In the genomic region with DNA sequence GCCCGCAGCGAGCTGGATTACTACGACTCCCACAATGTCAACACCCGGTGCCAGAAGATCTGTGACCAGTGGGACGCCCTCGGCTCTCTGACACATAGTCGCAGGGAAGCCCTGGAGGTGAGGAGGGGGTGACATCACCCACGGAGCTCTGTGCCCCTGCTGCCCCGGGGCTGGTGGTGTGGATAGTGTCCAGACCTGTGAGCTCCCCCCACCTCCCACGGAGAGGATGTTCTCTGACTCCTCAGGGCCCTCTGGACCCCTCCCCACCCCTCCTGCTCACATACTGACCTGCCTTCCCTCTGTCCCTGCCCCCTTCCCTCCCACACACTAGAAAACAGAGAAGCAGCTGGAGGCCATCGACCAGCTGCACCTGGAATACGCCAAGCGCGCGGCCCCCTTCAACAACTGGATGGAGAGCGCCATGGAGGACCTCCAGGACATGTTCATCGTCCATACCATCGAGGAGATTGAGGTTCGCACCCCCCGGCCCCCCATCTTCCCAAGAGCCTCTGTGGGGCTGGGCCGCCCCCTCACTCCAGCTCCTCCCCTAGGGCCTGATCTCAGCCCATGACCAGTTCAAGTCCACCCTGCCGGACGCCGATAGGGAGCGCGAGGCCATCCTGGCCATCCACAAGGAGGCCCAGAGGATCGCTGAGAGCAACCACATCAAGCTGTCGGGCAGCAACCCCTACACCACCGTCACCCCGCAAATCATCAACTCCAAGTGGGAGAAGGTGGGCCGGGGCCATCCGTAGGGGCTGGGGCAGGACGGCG, we compare ENCODE assay signal across 24 cellular contexts. TPM values are rescaled to one million over a fixed set of nuclear protein-coding genes. Genes with fewer than 3 reads are reported as not detected.
DNase-seq lines count a peak whose midpoint lies in the region; ATAC-seq, FAIRE-seq and TF ChIP-seq lines count a peak whose summit lies in the region.
"Had no signal": no experiment of that assay in that cellular context is flagged by ENCODE, and none has a peak within 500 bp of the region (broad histone marks: within the 10 kb centered on the region; RNA-seq: fewer than 3 reads in every experiment).

No MANE protein-coding gene starts in this region.

- H3K27me3 ChIP-seq in thoracic aorta (replicated peaks; ENCODE audit: insufficient read depth) = no peaks in the 10 kb centered on the region
- H3K27me3 ChIP-seq: BE2C, suprapubic skin had no signal

- CTCF ChIA-PET in RWPE1 (lab: Yijun Ruan, JAX) = interaction anchor here (0.9 kb wide), 1 partner anchor 114 kb away, joined by 3 read pairs; no protein-coding TSS in a partner anchor

- H3K27me3 Mint-ChIP-seq in nephron (ENCODE audit: low read depth) = no peaks in the 10 kb centered on the region
- H3K27me3 Mint-ChIP-seq: activated CD4-positive, alpha-beta T cell treated with anti-CD3 and anti-CD28 coated beads, Interleukin-2, amount 10 ng/mL, durations not matched to agents 24 days and 14 days; dendritic cell treated with granulocyte-macrophage colony-stimulating factor and Interleukin-4, amounts not matched to agents 40 ng/mL and 50 ng/mL, for 4 days had no signal

- no peaks in the 10 kb centered on the region for H3K9me3 ChIP-seq in thoracic aorta
- H3K9me3 ChIP-seq: BE2C, suprapubic skin had no signal

- H3K4me3 Mint-ChIP-seq in nephron = no peak overlapping the region
- H3K4me3 Mint-ChIP-seq: activated CD4-positive, alpha-beta T cell treated with anti-CD3 and anti-CD28 coated beads, Interleukin-2, amount 10 ng/mL, durations not matched to agents 24 days and 14 days; dendritic cell treated with granulocyte-macrophage colony-stimulating factor and Interleukin-4, amounts not matched to agents 40 ng/mL and 50 ng/mL, for 4 days; mesothelial cell of epicardium had no signal

- H3K27ac ChIP-seq in RWPE1 (peak overlapping the region; percentile 84), cingulate gyrus (ENCODE audit: low read depth, low read length) (peak overlapping the region; percentile 99), thoracic aorta (peak overlapping the region; percentile 84 to 93)
- H3K27ac ChIP-seq: suprapubic skin had no signal

- H3K27ac Mint-ChIP-seq in nephron = peak overlapping the region in 2 of 3 experiments; percentile 13 to 78
- H3K27ac Mint-ChIP-seq: activated CD4-positive, alpha-beta T cell treated with anti-CD3 and anti-CD28 coated beads, Interleukin-2, amount 10 ng/mL, durations not matched to agents 24 days and 14 days; dendritic cell treated with granulocyte-macrophage colony-stimulating factor and Interleukin-4, amounts not matched to agents 40 ng/mL and 50 ng/mL, for 4 days; mesothelial cell of epicardium had no signal

- peaks cover 95% of the 10 kb centered on the region for H3K36me3 ChIP-seq in thoracic aorta

- H3K9me3 Mint-ChIP-seq in nephron = no peaks in the 10 kb centered on the region
- H3K9me3 Mint-ChIP-seq: activated CD4-positive, alpha-beta T cell treated with anti-CD3 and anti-CD28 coated beads, Interleukin-2, amount 10 ng/mL, durations not matched to agents 24 days and 14 days; dendritic cell treated with granulocyte-macrophage colony-stimulating factor and Interleukin-4, amounts not matched to agents 40 ng/mL and 50 ng/mL, for 4 days; mesothelial cell of epicardium had no signal

- no peak for FAIRE-seq in GM19239 (lab: Jason Lieb, UNC)
- FAIRE-seq: D721Med, G401.6, GM12891, keratinocyte had no signal

- peaks cover 15% of the 10 kb centered on the region for H3K4me1 Mint-ChIP-seq in nephron

- ATAC-seq in thoracic aorta (ENCODE audit: insufficient number of reproducible peaks, low FRiP score, low read depth) (no peak), GM18870 (IDR thresholded peaks at IDR 0.05; ENCODE audit: unreplicated experiment) (no peak), GM21576 (IDR thresholded peaks at IDR 0.05; ENCODE audit: unreplicated experiment) (no peak), HG03280 (IDR thresholded peaks at IDR 0.05; ENCODE audit: unreplicated experiment) (no peak)
- ATAC-seq: esophagus mucosa had no signal

- H3K36me3 Mint-ChIP-seq in nephron (ENCODE audit: low read depth) = peaks cover 37% of the 10 kb centered on the region

- peaks cover 21 to 51% of the 10 kb centered on the region in 2 donors for H3K4me1 ChIP-seq in thoracic aorta (ENCODE audit: control insufficient read depth in 1 of 2, low read depth in 2 of 2)
- H3K4me1 ChIP-seq: BE2C had no signal

- POLR2A ChIA-PET in RWPE1 (lab: Yijun Ruan, JAX; ENCODE audit: low non-redundant PET) = no interaction called here

- H3K4me3 ChIP-seq in thoracic aorta = no peak overlapping the region
- H3K4me3 ChIP-seq: suprapubic skin had no signal

- no peak for TF ChIP-seq CTCF in RWPE1 (conservative IDR thresholded peaks at IDR 0.05; ENCODE audit: low read depth)
- TF ChIP-seq CTCF in nephron (IDR thresholded peaks at IDR 0.05; ENCODE audit: unreplicated experiment in 3 of 3) = no peak
- no peak for TF ChIP-seq CTCF in thoracic aorta (IDR thresholded peaks at IDR 0.05)

- no peak for DNase-seq in RWPE1 (ENCODE audit: low spot score)
- no peak for DNase-seq in thoracic aorta (ENCODE audit: low spot score)
- no peak for DNase-seq in GM19239 (ENCODE audit: insufficient read length, low spot score)
- DNase-seq: activated CD4-positive, alpha-beta T cell treated with anti-CD3 and anti-CD28 coated beads, Interleukin-2, amount 10 ng/mL, durations not matched to agents 24 days and 14 days; activated CD8-positive, alpha-beta memory T cell treated with anti-CD3 and anti-CD28 coated beads, Interleukin-2, amount 50 U/mL, for 48 hours; BE2C; GOT3; head of caudate nucleus; NCI-H1105 treated with DMSO at 0.1 percent for 48 hours; stimulated activated CD4-positive, alpha-beta T cell treated with anti-CD3 and anti-CD28 coated beads, Interleukin-2, amount 100 ng/mL, for 24 hours had no signal

RNA-seq across cellular contexts. Expression of gene CAPN12, which starts 20.5 kb away (rescaled TPM):
- 1 to 10 TPM in 1 of 2 donors, under 1 TPM in 1; 0.81 to 2.1 TPM for total RNA-seq in thoracic aorta

RNA-seq across cellular contexts. Expression of gene LGALS7, which starts 49.5 kb away (rescaled TPM):
- not detected for total RNA-seq in thoracic aorta
- total RNA-seq: activated CD4-positive, alpha-beta T cell treated with anti-CD3 and anti-CD28 coated beads, Interleukin-2, amount 10 ng/mL, durations not matched to agents 24 days and 14 days; aorta; mesothelial cell of epicardium had no signal
